In genomic region chr16:84117482-84117843, GRCh38 we compare ENCODE assay signal across 8 cellular contexts. TPM values are rescaled to one million over a fixed set of nuclear protein-coding genes. Genes with fewer than 3 reads are reported as not detected.
DNase-seq lines count a peak whose midpoint lies in the region; ATAC-seq, FAIRE-seq and TF ChIP-seq lines count a peak whose summit lies in the region.

No MANE protein-coding gene starts in this region.

- no peaks in the 10 kb centered on the region for H3K27me3 ChIP-seq in endodermal cell (ENCODE audit: control insufficient read depth, insufficient read depth, low read length, poor library complexity, severe bottlenecking)
- H3K27me3 ChIP-seq in mucosa of rectum (ENCODE audit: control insufficient read depth in 2 of 2, insufficient read depth in 2 of 2, low read length in 2 of 2), result no peaks in the 10 kb centered on the region
- H3K27me3 ChIP-seq in thoracic aorta (replicated peaks; ENCODE audit: insufficient read depth), result no peaks in the 10 kb centered on the region

- no peak for ATAC-seq in thoracic aorta (ENCODE audit: insufficient number of reproducible peaks, low FRiP score, low read depth)
- no peak for ATAC-seq in GM21786 (IDR thresholded peaks at IDR 0.05; ENCODE audit: unreplicated experiment)
- ATAC-seq in HG02763 (IDR thresholded peaks at IDR 0.05; ENCODE audit: unreplicated experiment), result no peak

- DNase-seq in GM13976 (ENCODE audit: low spot score), result peak; percentile 57
- peak; percentile 36 for DNase-seq in HTR-8/SVneo (ENCODE audit: insufficient read length, low spot score)
- DNase-seq in activated CD4-positive, alpha-beta T cell treated with anti-CD3 and anti-CD28 coated beads for 1 hour, result peak; percentile 15
- peak; percentile 74 for DNase-seq in endodermal cell
- no peak for DNase-seq in thoracic aorta (ENCODE audit: low spot score)

- TF ChIP-seq CTCF in GM13976 (IDR thresholded peaks at IDR 0.05; ENCODE audit: borderline replicate concordance, control extremely low read depth, extremely low read depth, insufficient read depth, missing control alignments) (no peak), endodermal cell (conservative IDR thresholded peaks at IDR 0.05) (no peak), thoracic aorta (IDR thresholded peaks at IDR 0.05) (no peak)

- H3K27ac ChIP-seq in endodermal cell (ENCODE audit: low read depth, low read length) (no peak overlapping the region), mucosa of rectum (ENCODE audit: low read depth in 2 of 2, low read length in 2 of 2) (peak overlapping the region; percentile 83 to 87), thoracic aorta (peak overlapping the region; percentile 85)

- H3K4me1 Mint-ChIP-seq in endodermal cell, result peaks cover 7% of the 10 kb centered on the region

- H3K9me3 ChIP-seq in endodermal cell (ENCODE audit: control insufficient read depth, low read length) (no peaks in the 10 kb centered on the region), mucosa of rectum (ENCODE audit: control insufficient read depth in 2 of 2, low read length in 2 of 2) (no peaks in the 10 kb centered on the region), thoracic aorta (no peaks in the 10 kb centered on the region)

- 14 to 24% methylated on average over 12 to 13 of the region's 13 CpGs for WGBS in endodermal cell (ENCODE audit: insufficient coverage in 1 of 2, insufficient read length in 1 of 2), 2 experiments

- H3K36me3 Mint-ChIP-seq in endodermal cell (ENCODE audit: low read depth), result peaks cover 11% of the 10 kb centered on the region

- H3K27ac Mint-ChIP-seq in endodermal cell, result peak overlapping the region; percentile 89

- in situ Hi-C loops in GM13976 (cut with MboI; ENCODE audit: low sequenced_read_pairs, unreplicated experiment), result no loop called here

- H3K27me3 Mint-ChIP-seq in endodermal cell (ENCODE audit: insufficient read depth), result no peaks in the 10 kb centered on the region

- FAIRE-seq in HTR-8/SVneo (lab: Jason Lieb, UNC), result peak; percentile 13

- H3K4me3 Mint-ChIP-seq in endodermal cell, result peak overlapping the region; percentile 90

- H3K9ac ChIP-seq in endodermal cell (ENCODE audit: extremely low read depth, low read length, poor library complexity, severe bottlenecking) (peak overlapping the region; percentile 93), mucosa of rectum (ENCODE audit: low read depth in 1 of 2, low read length in 2 of 2) (peak overlapping the region; percentile 80 to 81)

- H3K9me3 Mint-ChIP-seq in endodermal cell, result no peaks in the 10 kb centered on the region

- no peaks in the 10 kb centered on the region for H3K4me1 ChIP-seq in endodermal cell (ENCODE audit: control insufficient read depth, insufficient read depth, low read length)
- H3K4me1 ChIP-seq in mucosa of rectum (ENCODE audit: control insufficient read depth in 2 of 2, insufficient read depth in 2 of 2, low read length in 2 of 2), result peaks cover 13 to 16% of the 10 kb centered on the region in 2 donors
- H3K4me1 ChIP-seq in thoracic aorta (ENCODE audit: control insufficient read depth in 1 of 2, low read depth in 2 of 2), result peaks cover 3 to 24% of the 10 kb centered on the region in 2 donors

- H3K36me3 ChIP-seq in endodermal cell (ENCODE audit: control insufficient read depth, insufficient read depth, low read length) (peaks cover 12% of the 10 kb centered on the region), mucosa of rectum (ENCODE audit: control insufficient read depth in 2 of 2, insufficient read depth in 2 of 2, low read length in 2 of 2) (peaks cover 0 to 1% of the 10 kb centered on the region in 2 donors), thoracic aorta (no peaks in the 10 kb centered on the region)

- H3K4me3 ChIP-seq in endodermal cell (ENCODE audit: low read length), result peak overlapping the region; percentile 98
- peak overlapping the region; percentile 67 to 93 for H3K4me3 ChIP-seq in mucosa of rectum (ENCODE audit: low read length in 2 of 2)
- H3K4me3 ChIP-seq in thoracic aorta, result peak overlapping the region; percentile 90

RNA-seq across cellular contexts. Expression of gene MBTPS1, which starts 0.7 kb away (rescaled TPM):
- total RNA-seq in endodermal cell (10 to 100 TPM; 59.7 to 62.9 TPM), thoracic aorta (10 to 100 TPM; 91.9 to 98.2 TPM)
- 69.3 TPM for polyA plus RNA-seq in endodermal cell (2013, experiment 1 of 2)
- 64.4 TPM for polyA plus RNA-seq in endodermal cell (2013, experiment 2 of 2)

RNA-seq across cellular contexts. Expression of gene HSDL1, which starts 27.5 kb away (rescaled TPM):
- total RNA-seq in endodermal cell, result 10 to 100 TPM; 49.5 to 68.3 TPM
- polyA plus RNA-seq in endodermal cell (2013, experiment 1 of 2), result 73.7 TPM
- polyA plus RNA-seq in endodermal cell (2013, experiment 2 of 2), result 66.8 TPM
- 10 to 100 TPM in 1 of 2 donors, 1 to 10 TPM in 1; 7.2 to 14.4 TPM for total RNA-seq in thoracic aorta

RNA-seq across cellular contexts. Expression of gene DNAAF1, which starts 27.6 kb away (rescaled TPM):
- total RNA-seq in endodermal cell (under 1 TPM; 0.59 to 0.66 TPM), thoracic aorta (not detected)
- 0.57 TPM for polyA plus RNA-seq in endodermal cell (2013, experiment 1 of 2)
- 0.54 TPM for polyA plus RNA-seq in endodermal cell (2013, experiment 2 of 2)
